14 cellular contexts compared by ENCODE assay signal in the genomic region with DNA sequence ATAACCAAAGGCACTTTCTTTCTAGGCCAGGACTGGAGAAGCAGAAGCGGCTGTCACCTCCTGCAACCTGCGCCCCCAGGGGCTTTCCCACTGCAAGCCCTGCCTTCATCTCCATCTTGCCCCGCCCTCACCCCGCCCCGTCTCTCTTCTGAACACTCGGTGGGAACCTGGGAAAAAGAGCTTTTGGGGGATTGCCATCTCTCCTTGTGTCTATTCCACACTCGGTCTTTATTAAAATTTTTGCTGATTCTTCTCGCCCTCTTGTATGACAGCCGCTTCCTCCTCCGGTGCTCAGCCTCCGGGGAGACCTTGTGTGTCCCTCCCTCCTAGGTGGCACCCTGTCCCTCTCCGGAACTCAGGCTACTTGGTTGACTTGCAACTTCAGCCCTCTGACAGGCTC. TPM values are rescaled to one million over a fixed set of nuclear protein-coding genes. Genes with fewer than 3 reads are reported as not detected.
A peak's percentile ranks its signal among the peaks of the same experiment; 100 is the strongest.
DNase-seq lines count a peak whose midpoint lies in the region; ATAC-seq and TF ChIP-seq lines count a peak whose summit lies in the region.
"Had no signal": no experiment of that assay in that cellular context is flagged by ENCODE, and none has a peak within 500 bp of the region (broad histone marks: within the 10 kb centered on the region; RNA-seq: fewer than 3 reads in every experiment).

No MANE protein-coding gene starts in this region.

- in situ Hi-C loops in G401 (cut with HindIII; ENCODE audit: low sequenced_read_pairs) = no loop called here

- H3K4me3 Mint-ChIP-seq in dendritic cell treated with granulocyte-macrophage colony-stimulating factor and Interleukin-4, amounts not matched to agents 40 ng/mL and 50 ng/mL, for 4 days = peak overlapping the region; percentile 23
- H3K4me3 Mint-ChIP-seq in neural progenitor cell = no peak overlapping the region

- no peaks in the 10 kb centered on the region for H3F3A ChIP-seq in SU-DHL-6 (ENCODE audit: insufficient read depth)
- H3F3A ChIP-seq in neural progenitor cell (ENCODE audit: low read depth) = no peaks in the 10 kb centered on the region

- H3K4me2 ChIP-seq in SU-DHL-6 (ENCODE audit: low read depth, low read length, poor library complexity, severe bottlenecking) = peak overlapping the region; percentile 2
- no peak overlapping the region for H3K4me2 ChIP-seq in neural progenitor cell

- H4K20me1 ChIP-seq in SU-DHL-6 (ENCODE audit: low read depth, low read length) (no peaks in the 10 kb centered on the region), neural progenitor cell (ENCODE audit: low read depth) (no peaks in the 10 kb centered on the region)

- no peak overlapping the region for H3K27ac Mint-ChIP-seq in dendritic cell treated with granulocyte-macrophage colony-stimulating factor and Interleukin-4, amounts not matched to agents 40 ng/mL and 50 ng/mL, for 4 days
- H3K27ac Mint-ChIP-seq in neural progenitor cell = no peak overlapping the region

- intact Hi-C loops in dendritic cell treated with granulocyte-macrophage colony-stimulating factor and Interleukin-4, amounts not matched to agents 40 ng/mL and 50 ng/mL, for 4 days (cut with micrococcal nuclease) = no loop called here
- intact Hi-C loops in dorsolateral prefrontal cortex (cut with DNase I) = no loop called here

- H3K27me3 Mint-ChIP-seq in dendritic cell treated with granulocyte-macrophage colony-stimulating factor and Interleukin-4, amounts not matched to agents 40 ng/mL and 50 ng/mL, for 4 days = peaks cover 3% of the 10 kb centered on the region
- no peaks in the 10 kb centered on the region for H3K27me3 Mint-ChIP-seq in neural progenitor cell (ENCODE audit: insufficient read depth, low read depth)

- no peak overlapping the region for H3K27ac ChIP-seq in SU-DHL-6 (ENCODE audit: low read depth, low read length)
- H3K27ac ChIP-seq in neural progenitor cell = no peak overlapping the region
- no peak overlapping the region for H3K27ac ChIP-seq in dorsolateral prefrontal cortex
- H3K27ac ChIP-seq: neutrophil, upper lobe of right lung had no signal

- H3K27me3 ChIP-seq in SU-DHL-6 (ENCODE audit: low read length) (no peaks in the 10 kb centered on the region), neural progenitor cell (no peaks in the 10 kb centered on the region), dorsolateral prefrontal cortex (no peaks in the 10 kb centered on the region)
- H3K27me3 ChIP-seq: upper lobe of right lung had no signal

- H2AFZ ChIP-seq in SU-DHL-6 (ENCODE audit: low read depth, low read length, severe bottlenecking) (peak overlapping the region; percentile 24), neural progenitor cell (replicated peaks) (peak overlapping the region; percentile 73)

- peak; percentile 19 for DNase-seq in activated CD4-positive, alpha-beta T cell treated with anti-CD3 and anti-CD28 coated beads for 48 hours
- DNase-seq in activated CD4-positive, alpha-beta T cell treated with anti-CD3 and anti-CD28 coated beads, Interleukin-2, amount 50 U/mL, for 1 hour = no peak
- peak; percentile 9 for DNase-seq in neural progenitor cell (ENCODE audit: low spot score)
- DNase-seq in G401 (ENCODE audit: low spot score) = no peak
- no peak for DNase-seq in dorsolateral prefrontal cortex
- DNase-seq: MV-4-11, upper lobe of right lung had no signal

- H3K9me3 Mint-ChIP-seq in dendritic cell treated with granulocyte-macrophage colony-stimulating factor and Interleukin-4, amounts not matched to agents 40 ng/mL and 50 ng/mL, for 4 days = no peaks in the 10 kb centered on the region
- H3K9me3 Mint-ChIP-seq in neural progenitor cell = peaks cover 5% of the 10 kb centered on the region

- no peak for ATAC-seq in GM21825 (IDR thresholded peaks at IDR 0.05; ENCODE audit: unreplicated experiment)
- ATAC-seq: left lobe of liver, upper lobe of right lung had no signal

- H3K9me2 ChIP-seq in SU-DHL-6 (replicated peaks; ENCODE audit: insufficient read depth, low read length) = no peaks in the 10 kb centered on the region

- H3K4me3 ChIP-seq in SU-DHL-6 (ENCODE audit: insufficient read depth, low read length, poor library complexity, severe bottlenecking) = peak overlapping the region; percentile 13
- no peak overlapping the region for H3K4me3 ChIP-seq in neural progenitor cell
- H3K4me3 ChIP-seq in dorsolateral prefrontal cortex = no peak overlapping the region
- H3K4me3 ChIP-seq: HAP-1, upper lobe of right lung had no signal

- H3K36me3 ChIP-seq in SU-DHL-6 (ENCODE audit: low read length) = no peaks in the 10 kb centered on the region
- no peaks in the 10 kb centered on the region for H3K36me3 ChIP-seq in neural progenitor cell
- H3K36me3 ChIP-seq: HAP-1, neutrophil, upper lobe of right lung had no signal

- no peaks in the 10 kb centered on the region for H3K36me3 Mint-ChIP-seq in dendritic cell treated with granulocyte-macrophage colony-stimulating factor and Interleukin-4, amounts not matched to agents 40 ng/mL and 50 ng/mL, for 4 days (ENCODE audit: low read depth)
- no peaks in the 10 kb centered on the region for H3K36me3 Mint-ChIP-seq in neural progenitor cell

- no peaks in the 10 kb centered on the region for H3K79me2 ChIP-seq in SU-DHL-6 (ENCODE audit: insufficient read depth, low read length)
- no peaks in the 10 kb centered on the region for H3K79me2 ChIP-seq in neural progenitor cell (ENCODE audit: low read depth)

- H3K4me1 Mint-ChIP-seq in dendritic cell treated with granulocyte-macrophage colony-stimulating factor and Interleukin-4, amounts not matched to agents 40 ng/mL and 50 ng/mL, for 4 days (ENCODE audit: low read depth) = peaks cover 5% of the 10 kb centered on the region
- H3K4me1 Mint-ChIP-seq in neural progenitor cell = no peaks in the 10 kb centered on the region

- H3K9ac ChIP-seq in SU-DHL-6 (ENCODE audit: low read length) (no peak overlapping the region), neural progenitor cell (no peak overlapping the region)

- H3K4me1 ChIP-seq in neural progenitor cell = no peaks in the 10 kb centered on the region
- H3K4me1 ChIP-seq: HAP-1 had no signal

- H3K9me3 ChIP-seq in SU-DHL-6 (ENCODE audit: insufficient read depth, low read length) (no peaks in the 10 kb centered on the region), neural progenitor cell (ENCODE audit: low read depth) (no peaks in the 10 kb centered on the region)
- H3K9me3 ChIP-seq: HAP-1, neutrophil, upper lobe of right lung had no signal

- TF ChIP-seq CTCF in SU-DHL-6 (IDR thresholded peaks at IDR 0.05; ENCODE audit: insufficient read depth, low read length, poor library complexity, severe bottlenecking) = no peak
- TF ChIP-seq CTCF in neural progenitor cell (IDR thresholded peaks at IDR 0.05) = no peak
- no peak for TF ChIP-seq CTCF in dorsolateral prefrontal cortex (IDR thresholded peaks at IDR 0.05 in 54 of 56, conservative IDR thresholded peaks at IDR 0.05 in 2 of 56; ENCODE audit: low read depth in 1 of 56, partially characterized antibody in 56 of 56)

RNA-seq across cellular contexts. Expression of gene SPESP1, which starts 41.9 kb away (rescaled TPM):
- total RNA-seq in neural progenitor cell (ENCODE audit: low replicate concordance) (not detected in 2 replicates), dorsolateral prefrontal cortex (1 to 10 TPM in 78 of 120 experiments, under 1 TPM in 29, not detected in 13; 0.29 to 7.0 (median 1.7) TPM)
- 0.17 and 0.43 TPM in 2 replicates for total RNA-seq in G401 (2014; rRNA removed; shearing (Covaris generic))
- total RNA-seq: HT-29 had no signal

Comparison
In these comparisons a context has a peak if more than half of its experiments do, and no peak if none do; other contexts are left out.
1. DNase-seq: peak in activated CD4-positive, alpha-beta T cell treated with anti-CD3 and anti-CD28 coated beads for 48 hours (single experiment) and neural progenitor cell (single experiment); none in activated CD4-positive, alpha-beta T cell treated with anti-CD3 and anti-CD28 coated beads, Interleukin-2, amount 50 U/mL, for 1 hour (single experiment), G401 (single experiment) and dorsolateral prefrontal cortex (0 of 10).